In the genomic region with DNA sequence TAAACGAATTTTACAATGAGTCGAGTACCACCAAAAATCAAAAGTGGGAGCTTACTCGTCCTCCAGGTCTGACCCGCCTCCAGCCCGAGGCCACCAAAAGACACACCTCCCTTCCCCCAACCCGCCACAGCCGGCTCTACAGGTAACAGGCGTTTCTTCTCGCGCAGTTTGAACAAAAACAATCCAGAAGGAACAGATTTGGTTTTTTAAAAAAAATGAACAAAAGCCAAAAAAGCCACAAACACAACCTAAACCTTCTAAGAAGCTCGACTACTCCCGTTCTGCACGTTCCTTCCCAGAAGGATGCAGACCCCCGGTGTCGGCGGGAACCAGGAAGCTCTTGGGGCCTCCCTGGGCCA, we compare ENCODE assay signal across 8 cellular contexts. TPM values are rescaled to one million over a fixed set of nuclear protein-coding genes. Genes with fewer than 3 reads are reported as not detected.
DNase-seq lines count a peak whose midpoint lies in the region; ATAC-seq and TF ChIP-seq lines count a peak whose summit lies in the region.

No MANE protein-coding gene starts in this region.

- TF ChIP-seq EP300 in upper lobe of left lung (IDR thresholded peaks at IDR 0.05) = no peak

- no peak for TF ChIP-seq CTCF in upper lobe of left lung (IDR thresholded peaks at IDR 0.05)

- H3K4me3 ChIP-seq in neuron (ENCODE audit: low read length) (peak overlapping the region; percentile 99), upper lobe of left lung (peak overlapping the region; percentile 81 to 99 (median 90))

- H3K36me3 ChIP-seq in neuron (ENCODE audit: insufficient read depth, low read length) (no peaks in the 10 kb centered on the region), upper lobe of left lung (no peaks in the 10 kb centered on the region)

- peak overlapping the region; percentile 52 for H2AFZ ChIP-seq in neuron (ENCODE audit: low read depth, low read length)

- 0 to 1% methylated on average over 11 to 16 of the region's 16 CpGs for WGBS in upper lobe of left lung, 2 donors

- H3K27ac ChIP-seq in upper lobe of left lung = peak overlapping the region; percentile 97 to 98 (median 97)

- TF ChIP-seq POLR2A in upper lobe of left lung (IDR thresholded peaks at IDR 0.05) = no peak

- ATAC-seq in HG02840 (IDR thresholded peaks at IDR 0.05; ENCODE audit: low FRiP score, unreplicated experiment) (peak; percentile 32), esophagus mucosa (peak; percentile 54), upper lobe of left lung (ENCODE audit: low FRiP score in 2 of 2) (peak in 1 of 2 donors; percentile 28)

- H3K9me3 ChIP-seq in neuron (ENCODE audit: low read length) (peaks cover 4% of the 10 kb centered on the region), upper lobe of left lung (no peaks in the 10 kb centered on the region)

- peaks cover 16% of the 10 kb centered on the region for H3K4me1 ChIP-seq in neuron (ENCODE audit: insufficient read depth, low read length)
- H3K4me1 ChIP-seq in upper lobe of left lung = peaks cover 5 to 36% (median 11%) of the 10 kb centered on the region in 4 donors

- peak; percentile 13 for DNase-seq in NCI-H2196 (lab: John Stamatoyannopoulos, UW; ENCODE audit: unreplicated experiment)
- DNase-seq in NCI-H2196 treated with DMSO at 0.1 percent for 48 hours (lab: John Stamatoyannopoulos, UW; ENCODE audit: unreplicated experiment) = no peak
- DNase-seq in NCI-H2171 treated with DMSO at 0.1 percent for 48 hours (lab: John Stamatoyannopoulos, UW) = peak; percentile 33
- peak; percentile 27 for DNase-seq in activated T-cell treated with anti-CD3 and anti-CD28 coated beads for 24 hours (ENCODE audit: low read depth)
- peak in 1 of 2 donors; percentile 79 for DNase-seq in upper lobe of left lung

- H3K27me3 ChIP-seq in neuron (ENCODE audit: insufficient read depth, low read length) (no peaks in the 10 kb centered on the region), upper lobe of left lung (no peaks in the 10 kb centered on the region)

RNA-seq across cellular contexts. Expression of a gene that starts 0.7 kb away (rescaled TPM):
- total RNA-seq in esophagus mucosa (61.0 TPM), upper lobe of left lung (100 to 1,000 TPM in 1 of 6 donors, 10 to 100 TPM in 5; 26.2 to 124 (median 72.0) TPM)
